Comparison of ENCODE assay signal across 12 cellular contexts in the genomic region with DNA sequence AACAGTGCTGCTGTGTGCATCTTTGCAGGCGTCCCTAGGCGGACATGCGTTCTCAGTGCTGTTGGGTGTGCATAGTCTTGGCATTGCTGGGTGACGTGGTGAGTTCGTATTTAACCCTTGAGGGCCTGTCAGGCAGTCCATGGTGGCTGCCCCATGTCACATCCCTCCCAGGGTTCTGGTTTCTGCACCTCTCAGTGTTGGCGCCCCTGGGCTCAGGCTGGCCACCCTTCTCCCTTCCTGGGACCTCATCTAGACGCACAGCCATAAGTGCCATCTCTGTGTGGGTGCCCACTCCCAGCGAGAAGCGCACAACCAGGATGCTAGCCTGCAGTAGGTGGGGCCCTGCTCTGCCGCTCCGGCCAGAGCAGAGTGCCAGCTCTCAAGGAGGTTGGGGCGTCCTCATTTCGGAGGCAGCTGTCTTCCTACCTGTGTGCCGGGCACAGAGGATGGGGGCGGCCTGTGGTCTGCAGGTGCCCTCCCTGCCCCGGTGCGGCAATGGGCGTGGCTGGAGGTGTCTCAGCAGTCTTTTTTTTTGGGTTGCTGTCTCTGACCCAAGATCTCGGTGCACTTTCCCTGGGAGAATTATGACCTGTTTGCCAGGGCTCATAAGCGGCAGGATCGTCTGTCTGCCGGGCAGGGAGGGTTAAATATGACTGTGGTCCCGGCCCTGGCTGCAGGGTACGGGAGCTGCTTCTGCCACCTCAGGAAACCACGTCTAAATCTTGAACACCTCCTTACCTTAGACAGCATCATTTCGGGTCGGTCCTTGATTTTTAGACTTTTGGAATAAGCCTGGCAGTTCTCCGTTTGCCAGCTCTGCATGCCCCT. TPM values are rescaled to one million over a fixed set of nuclear protein-coding genes. Genes with fewer than 3 reads are reported as not detected.
DNase-seq lines count a peak whose midpoint lies in the region; ATAC-seq and TF ChIP-seq lines count a peak whose summit lies in the region.
"Had no signal": no experiment of that assay in that cellular context is flagged by ENCODE, and none has a peak within 500 bp of the region (broad histone marks: within the 10 kb centered on the region; RNA-seq: fewer than 3 reads in every experiment).

No MANE protein-coding gene starts in this region.

- peaks cover 50% of the 10 kb centered on the region for H3K4me1 Mint-ChIP-seq in T-helper 1 cell treated with Interleukin-12 subunit alpha and Interleukin-12 subunit beta and Interleukin-4 antibody, amounts not matched to agents 30 μg/mL and 1 μg/mL, for 36 hours (ENCODE audit: low read depth)
- peaks cover 98% of the 10 kb centered on the region for H3K4me1 Mint-ChIP-seq in activated B cell treated with CpG ODN at 0.5 μM for 24 hours

- no peaks in the 10 kb centered on the region for H3K27me3 ChIP-seq in gastroesophageal sphincter
- H3K27me3 ChIP-seq in sigmoid colon, result no peaks in the 10 kb centered on the region
- no peaks in the 10 kb centered on the region for H3K27me3 ChIP-seq in PC-3 (ENCODE audit: low read length)

- no peaks in the 10 kb centered on the region for H3K9me3 Mint-ChIP-seq in T-helper 1 cell treated with Interleukin-12 subunit alpha and Interleukin-12 subunit beta and Interleukin-4 antibody, amounts not matched to agents 30 μg/mL and 1 μg/mL, for 36 hours
- H3K9me3 Mint-ChIP-seq in activated B cell treated with CpG ODN at 0.5 μM for 24 hours, result no peaks in the 10 kb centered on the region
- H3K9me3 Mint-ChIP-seq: HFFc6 had no signal

- peak overlapping the region; percentile 87 for H3K27ac Mint-ChIP-seq in T-helper 1 cell treated with Interleukin-12 subunit alpha and Interleukin-12 subunit beta and Interleukin-4 antibody, amounts not matched to agents 30 μg/mL and 1 μg/mL, for 36 hours
- peak overlapping the region; percentile 74 for H3K27ac Mint-ChIP-seq in activated B cell treated with CpG ODN at 0.5 μM for 24 hours
- H3K27ac Mint-ChIP-seq: HFFc6 had no signal

- H3K36me3 Mint-ChIP-seq in T-helper 1 cell treated with Interleukin-12 subunit alpha and Interleukin-12 subunit beta and Interleukin-4 antibody, amounts not matched to agents 30 μg/mL and 1 μg/mL, for 36 hours (ENCODE audit: low read depth), result peaks cover 18% of the 10 kb centered on the region
- peaks cover 16% of the 10 kb centered on the region for H3K36me3 Mint-ChIP-seq in activated B cell treated with CpG ODN at 0.5 μM for 24 hours (ENCODE audit: low read depth)

- H4K20me1 ChIP-seq in PC-3 (ENCODE audit: low read length), result peaks cover 12% of the 10 kb centered on the region

- DNase-seq in T-helper 1 cell (no peak), activated B cell treated with CpG ODN at 0.5 μM for 24 hours (no peak), sigmoid colon (peak; percentile 59), ecto neural progenitor cell (ENCODE audit: low spot score) (no peak), PC-3 (no peak)
- no peak for DNase-seq in activated CD8-positive, alpha-beta memory T cell treated with anti-CD3 and anti-CD28 coated beads, Interleukin-2, amount 50 U/mL, for 48 hours
- DNase-seq: HFFc6; NCI-H748 treated with DMSO at 0.1 percent for 48 hours; stimulated activated naive CD4-positive, alpha-beta T cell treated with Interleukin-2 at 50 U/mL for 16 hours had no signal

- ATAC-seq in activated B cell treated with CpG ODN at 0.5 μM for 24 hours (ENCODE audit: low read depth) (no peak), gastroesophageal sphincter (no peak), PC-3 (no peak)

- peak overlapping the region in 1 of 2 donors; percentile 29 for H3K4me3 ChIP-seq in gastroesophageal sphincter
- H3K4me3 ChIP-seq in sigmoid colon, result peak overlapping the region in 3 of 4 donors; percentile 5 to 29 (median 26)
- no peak overlapping the region for H3K4me3 ChIP-seq in PC-3 (ENCODE audit: low read length)

- TF ChIP-seq POLR2A in gastroesophageal sphincter (IDR thresholded peaks at IDR 0.05) (no peak), sigmoid colon (IDR thresholded peaks at IDR 0.05) (no peak)

- no peak overlapping the region for H2AFZ ChIP-seq in PC-3 (ENCODE audit: low read length)

- peak overlapping the region; percentile 78 for H3K4me3 Mint-ChIP-seq in T-helper 1 cell treated with Interleukin-12 subunit alpha and Interleukin-12 subunit beta and Interleukin-4 antibody, amounts not matched to agents 30 μg/mL and 1 μg/mL, for 36 hours
- peak overlapping the region; percentile 79 for H3K4me3 Mint-ChIP-seq in activated B cell treated with CpG ODN at 0.5 μM for 24 hours
- H3K4me3 Mint-ChIP-seq: HFFc6 had no signal

- no peaks in the 10 kb centered on the region for H3F3A ChIP-seq in PC-3 (ENCODE audit: low read length, unreplicated experiment)

- POLR2A ChIA-PET in activated B cell treated with CpG ODN at 0.5 μM for 24 hours (lab: Charles Lee) (interaction anchor here (0.6 kb wide), 1 partner anchor 44 kb away, joined by 6 read pairs; no protein-coding TSS in a partner anchor), PC-3 (lab: Charles Lee; ENCODE audit: unreplicated experiment) (interaction anchor here (0.6 kb wide), 1 partner anchor 28 kb away, joined by 3 read pairs; no protein-coding TSS in a partner anchor)

- no peaks in the 10 kb centered on the region for H3K27me3 Mint-ChIP-seq in T-helper 1 cell treated with Interleukin-12 subunit alpha and Interleukin-12 subunit beta and Interleukin-4 antibody, amounts not matched to agents 30 μg/mL and 1 μg/mL, for 36 hours (ENCODE audit: low read depth)
- no peaks in the 10 kb centered on the region for H3K27me3 Mint-ChIP-seq in activated B cell treated with CpG ODN at 0.5 μM for 24 hours

- H3K4me1 ChIP-seq in gastroesophageal sphincter (peaks cover 0 to 100% (median 66%) of the 10 kb centered on the region in 3 donors), sigmoid colon (peaks cover 0 to 89% (median 87%) of the 10 kb centered on the region in 4 donors), PC-3 (ENCODE audit: insufficient read depth, low read length) (peaks cover 18% of the 10 kb centered on the region)

- H3K79me2 ChIP-seq in PC-3 (ENCODE audit: low read length), result peaks cover 94% of the 10 kb centered on the region

- intact Hi-C loops in activated B cell treated with CpG ODN at 0.5 μM for 24 hours (cut with micrococcal nuclease) (loop anchor here (1.0 kb wide), 1 partner anchor 49 kb away; no protein-coding TSS in a partner anchor), sigmoid colon (cut with DNase I) (loop anchor here (5.0 kb wide), 1 partner anchor 152 kb away; no protein-coding TSS in a partner anchor), PC-3 (cut with micrococcal nuclease) (no loop called here)

- no peak overlapping the region for H3K9ac ChIP-seq in PC-3 (ENCODE audit: low read length)

- H3K4me2 ChIP-seq in PC-3 (ENCODE audit: low read length), result no peak overlapping the region

- no peaks in the 10 kb centered on the region for H3K9me2 ChIP-seq in PC-3 (replicated peaks; ENCODE audit: low read length)

- no peaks in the 10 kb centered on the region for H3K9me3 ChIP-seq in gastroesophageal sphincter
- no peaks in the 10 kb centered on the region for H3K9me3 ChIP-seq in sigmoid colon
- no peaks in the 10 kb centered on the region for H3K9me3 ChIP-seq in PC-3 (ENCODE audit: low read length)

- TF ChIP-seq EP300 in gastroesophageal sphincter (IDR thresholded peaks at IDR 0.05) (no peak), sigmoid colon (IDR thresholded peaks at IDR 0.05) (no peak)

- WGBS in gastroesophageal sphincter (ENCODE audit: low coverage in 1 of 2), 2 donors, result 50 to 76% methylated on average over 6 to 10 of the region's 28 CpGs
- 65 to 79% methylated on average over 28 of the region's 28 CpGs for WGBS in sigmoid colon, 2 donors

- H3K27ac ChIP-seq in gastroesophageal sphincter, result peak overlapping the region in 3 of 4 donors; percentile 14 to 46 (median 42)
- peak overlapping the region in 2 of 4 donors; percentile 7 to 22 for H3K27ac ChIP-seq in sigmoid colon
- H3K27ac ChIP-seq in PC-3 (ENCODE audit: low read length), result no peak overlapping the region
- H3K27ac ChIP-seq: 22Rv1 had no signal

- TF ChIP-seq CTCF in activated B cell treated with CpG ODN at 0.5 μM for 24 hours (IDR thresholded peaks at IDR 0.05) (no peak), gastroesophageal sphincter (IDR thresholded peaks at IDR 0.05) (no peak), sigmoid colon (IDR thresholded peaks at IDR 0.05) (no peak), PC-3 (conservative IDR thresholded peaks at IDR 0.05; ENCODE audit: low read depth, low read length) (no peak)

- CTCF ChIA-PET in activated B cell treated with CpG ODN at 0.5 μM for 24 hours (lab: Charles Lee), result no interaction called here
- CTCF ChIA-PET in PC-3 (lab: Charles Lee), result no interaction called here

- H3K36me3 ChIP-seq in gastroesophageal sphincter (no peaks in the 10 kb centered on the region), sigmoid colon (no peaks in the 10 kb centered on the region), PC-3 (ENCODE audit: low read depth, low read length) (no peaks in the 10 kb centered on the region)

- BruUV-seq in PC-3 (replicated peaks; lab: Mats Ljungman, UMichigan), result no TSS peak

RNA-seq across cellular contexts. Expression of gene INPP5A, which starts 6.5 kb away (rescaled TPM):
- total RNA-seq in activated B cell treated with CpG ODN at 0.5 μM for 24 hours (20.5 and 24.9 TPM in 2 replicates), gastroesophageal sphincter (100 to 1,000 TPM; 111 to 288 (median 215) TPM), sigmoid colon (100 to 1,000 TPM; 100 to 132 (median 112) TPM), PC-3 (2014; rRNA removed) (22.6 and 27.8 TPM in 2 replicates)
- 10 to 100 TPM; 17.6 to 21.0 (median 20.3) TPM for polyA plus RNA-seq in sigmoid colon
